In genomic region chr10:119872860-119873671, GRCh38 we compare ENCODE assay signal across 8 cellular contexts. TPM values are rescaled to one million over a fixed set of nuclear protein-coding genes. Genes with fewer than 3 reads are reported as not detected.
DNase-seq lines count a peak whose midpoint lies in the region; ATAC-seq and TF ChIP-seq lines count a peak whose summit lies in the region.

No MANE protein-coding gene starts in this region.

- H3K9me3 ChIP-seq in CD4-positive, alpha-beta T cell (ENCODE audit: control insufficient read depth, low read length), result no peaks in the 10 kb centered on the region
- no peaks in the 10 kb centered on the region for H3K9me3 ChIP-seq in endocrine pancreas (ENCODE audit: control insufficient read depth, low read length)
- H3K9me3 ChIP-seq in mesodermal cell (ENCODE audit: control insufficient read depth, low read length), result no peaks in the 10 kb centered on the region

- no peaks in the 10 kb centered on the region for H3K9me3 Mint-ChIP-seq in CD4-positive, alpha-beta T cell

- POLR2A ChIA-PET in CD4-positive, alpha-beta T cell (lab: Charles Lee), result interaction anchor here (0.6 to 3.5 kb wide), 27 partner anchors 9 to 1118 kb away, joined by 3 to 82 read pairs (median 5); partner anchors contain the start of genes BAG3, CACUL1, DENND10 and GRK5

- peaks cover 4% of the 10 kb centered on the region for H3K4me1 ChIP-seq in endocrine pancreas (ENCODE audit: control insufficient read depth, insufficient read depth, low read length)
- peaks cover 5% of the 10 kb centered on the region for H3K4me1 ChIP-seq in mesodermal cell (ENCODE audit: control insufficient read depth, insufficient read depth, low read length, poor library complexity, severe bottlenecking)

- H3K36me3 ChIP-seq in endocrine pancreas (ENCODE audit: control insufficient read depth, insufficient read depth, low read length), result no peaks in the 10 kb centered on the region
- peaks cover 11% of the 10 kb centered on the region for H3K36me3 ChIP-seq in mesodermal cell (ENCODE audit: control insufficient read depth, insufficient read depth, low read length)

- H3K4me3 ChIP-seq in endocrine pancreas (ENCODE audit: control insufficient read depth, insufficient read depth, low read length), result peak overlapping the region; percentile 79
- H3K4me3 ChIP-seq in mesodermal cell (ENCODE audit: extremely low read depth, insufficient read depth, low read length, poor library complexity, severe bottlenecking), result peak overlapping the region; percentile 86

- no peaks in the 10 kb centered on the region for H3K27me3 Mint-ChIP-seq in CD4-positive, alpha-beta T cell

- H3K4me1 Mint-ChIP-seq in CD4-positive, alpha-beta T cell (ENCODE audit: low read depth), result peaks cover 35% of the 10 kb centered on the region

- ATAC-seq in CD4-positive, alpha-beta T cell (ENCODE audit: poor library complexity), result peak; percentile 90
- peak; percentile 80 for ATAC-seq in GM19438 (IDR thresholded peaks at IDR 0.05; ENCODE audit: low read depth, unreplicated experiment)
- peak; percentile 87 for ATAC-seq in HG03565 (IDR thresholded peaks at IDR 0.05; ENCODE audit: unreplicated experiment)

- peak overlapping the region; percentile 23 for H3K9ac ChIP-seq in endocrine pancreas (ENCODE audit: control insufficient read depth, insufficient read depth, low read length)

- intact Hi-C loops in CD4-positive, alpha-beta T cell (cut with DNase I, micrococcal nuclease), result loop anchor here (1.0 to 5.0 kb wide), 7 partner anchors 19 to 1826 kb away; partner anchors contain the start of genes SEC23IP (in 2 of the 2), INPP5F (in 1 of the 2), RAB11FIP2 (in 1 of the 2) and SFXN4 (in 1 of the 2)

- no peaks in the 10 kb centered on the region for H3K27me3 ChIP-seq in CD4-positive, alpha-beta T cell (ENCODE audit: control insufficient read depth, insufficient read depth, low read length)
- H3K27me3 ChIP-seq in endocrine pancreas (ENCODE audit: control insufficient read depth, insufficient read depth, low read length), result no peaks in the 10 kb centered on the region

- H3K27ac Mint-ChIP-seq in CD4-positive, alpha-beta T cell, result peak overlapping the region; percentile 94

- H3K27ac ChIP-seq in CD4-positive, alpha-beta T cell (ENCODE audit: low read depth, low read length), result peak overlapping the region; percentile 87
- peak overlapping the region; percentile 73 for H3K27ac ChIP-seq in mesodermal cell (ENCODE audit: low read depth, low read length, severe bottlenecking)

- no peak for TF ChIP-seq CTCF in CD4-positive, alpha-beta T cell (IDR thresholded peaks at IDR 0.05)

- H3K4me3 Mint-ChIP-seq in CD4-positive, alpha-beta T cell, result peak overlapping the region; percentile 93

- 4 to 8% methylated on average over 43 to 62 of the region's 75 CpGs for WGBS in mesodermal cell (ENCODE audit: insufficient coverage in 2 of 2), 2 experiments

- peaks cover 5% of the 10 kb centered on the region for H3K36me3 Mint-ChIP-seq in CD4-positive, alpha-beta T cell (ENCODE audit: low read depth)

- CTCF ChIA-PET in CD4-positive, alpha-beta T cell (lab: Charles Lee), result interaction anchor here (0.5 to 2.5 kb wide), 7 partner anchors 14 to 264 kb away, joined by 3 to 18 read pairs (median 5); partner anchors contain the start of gene SEC23IP

- peak; percentile 78 to 90 (median 85) for DNase-seq in CD4-positive, alpha-beta T cell
- peak; percentile 18 for DNase-seq in NK-92 (lab: John Stamatoyannopoulos, UW; ENCODE audit: unreplicated experiment)
- DNase-seq in activated CD8-positive, alpha-beta memory T cell treated with anti-CD3 and anti-CD28 coated beads for 48 hours (ENCODE audit: low read depth in 2 of 3, low spot score in 2 of 3), result peak; percentile 64 to 80 (median 71)
- DNase-seq in stimulated activated CD8-positive, alpha-beta memory T cell treated with anti-CD3 and anti-CD28 coated beads, Interleukin-15, amount 100 ng/mL, for 24 hours (ENCODE audit: low read depth), result peak; percentile 73

RNA-seq across cellular contexts. Expression of gene MCMBP, which starts 0.4 kb away (rescaled TPM):
- total RNA-seq in CD4-positive, alpha-beta T cell, result 10 to 100 TPM; 14.5 to 14.6 TPM
- 67.1 TPM for polyA plus RNA-seq in mesodermal cell (2013, experiment 1 of 2)
- 66.4 TPM for polyA plus RNA-seq in mesodermal cell (2013, experiment 2 of 2)

RNA-seq across cellular contexts. Expression of gene SEC23IP, which starts 19.5 kb away (rescaled TPM):
- total RNA-seq in CD4-positive, alpha-beta T cell, result 10 to 100 TPM; 18.1 to 21.1 TPM
- polyA plus RNA-seq in mesodermal cell (2013, experiment 1 of 2), result 36.9 TPM
- polyA plus RNA-seq in mesodermal cell (2013, experiment 2 of 2), result 33.9 TPM

Comparison
In these comparisons a context has a peak if more than half of its experiments do, and no peak if none do; other contexts are left out.
1. Peak in every context shown above with its lines: DNase-seq, ATAC-seq, H3K4me3 ChIP-seq and H3K27ac ChIP-seq.
2. DNase-seq: peak in every context shown above with its lines; median percentile 85 in CD4-positive, alpha-beta T cell; 73 in stimulated activated CD8-positive, alpha-beta memory T cell treated with anti-CD3 and anti-CD28 coated beads, Interleukin-15, amount 100 ng/mL, for 24 hours; 71 in activated CD8-positive, alpha-beta memory T cell treated with anti-CD3 and anti-CD28 coated beads for 48 hours; 18 in NK-92.